9 cellular contexts compared by ENCODE assay signal in the genomic region with DNA sequence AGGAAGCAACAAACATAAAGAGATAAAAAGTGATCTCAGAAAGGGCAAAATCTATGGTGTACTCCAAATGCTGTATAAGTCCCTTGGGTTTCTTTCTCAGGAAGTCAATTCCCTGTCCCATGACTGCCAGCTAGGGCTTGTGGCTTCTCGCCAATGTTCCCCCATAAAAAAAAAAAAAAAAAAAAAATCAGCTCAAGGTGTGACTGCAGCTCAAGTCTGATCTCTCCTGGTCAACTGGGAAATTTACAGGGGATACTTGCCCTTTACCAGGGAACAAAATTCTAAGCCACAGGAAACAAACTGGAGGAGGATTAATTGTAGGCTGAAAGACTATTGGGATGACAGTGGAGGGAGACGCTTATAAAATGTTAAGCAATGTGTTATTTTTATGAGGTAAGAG.
DNase-seq lines count a peak whose midpoint lies in the region; ATAC-seq and TF ChIP-seq lines count a peak whose summit lies in the region.
"Had no signal": no experiment of that assay in that cellular context is flagged by ENCODE, and none has a peak within 500 bp of the region (broad histone marks: within the 10 kb centered on the region; RNA-seq: fewer than 3 reads in every experiment).

No MANE protein-coding gene starts in this region.

- peak; percentile 85 for TF ChIP-seq CTCF in VCaP (conservative IDR thresholded peaks at IDR 0.05)

- H3K27ac ChIP-seq in VCaP, result peak overlapping the region; percentile 53

- intact Hi-C loops in left colon (cut with DNase I, micrococcal nuclease), result no loop called here

- DNase-seq in ELR (ENCODE audit: low read depth), result peak; percentile 58
- peak; percentile 15 for DNase-seq in HuH-7 (ENCODE audit: low spot score)
- no peak for DNase-seq in left colon
- no peak for DNase-seq in stimulated activated CD4-positive, alpha-beta T cell treated with anti-CD3 and anti-CD28 coated beads, Interleukin-12 subunit alpha, Interleukin-12 subunit beta, amount 100 ng/mL, for 4 hours
- DNase-seq: activated CD4-positive, alpha-beta T cell treated with anti-CD3 and anti-CD28 coated beads for 48 hours had no signal

- ATAC-seq in left colon (peak; percentile 84), HG03159 (IDR thresholded peaks at IDR 0.05; ENCODE audit: unreplicated experiment) (no peak), GM21367 (IDR thresholded peaks at IDR 0.05; ENCODE audit: unreplicated experiment) (no peak), HG03439 (IDR thresholded peaks at IDR 0.05; ENCODE audit: unreplicated experiment) (no peak)

Comparison
In these comparisons a context has a peak if more than half of its experiments do, and no peak if none do; other contexts are left out.
1. DNase-seq: peak in ELR (single experiment) and HuH-7 (single experiment); none in left colon (0 of 2) and stimulated activated CD4-positive, alpha-beta T cell treated with anti-CD3 and anti-CD28 coated beads, Interleukin-12 subunit alpha, Interleukin-12 subunit beta, amount 100 ng/mL, for 4 hours (single experiment).